In genomic region chr9:127772603-127773002, GRCh38 we compare ENCODE assay signal across 18 cellular contexts. TPM values are rescaled to one million over a fixed set of nuclear protein-coding genes. Genes with fewer than 3 reads are reported as not detected.
"Had no signal": no experiment of that assay in that cellular context is flagged by ENCODE, and none has a peak within 500 bp of the region (broad histone marks: within the 10 kb centered on the region; RNA-seq: fewer than 3 reads in every experiment).

No MANE protein-coding gene starts in this region.

- H3K27ac ChIP-seq: colonic mucosa had no signal

- DNase-seq: activated effector memory CD4-positive, alpha-beta T cell treated with anti-CD3 and anti-CD28 coated beads, Interleukin-2, amount 50 U/mL, for 16 hours; amniotic stem cell; body of pancreas; caudate nucleus; colonic mucosa; heart right ventricle; posterior cingulate gyrus; stimulated activated CD4-positive, alpha-beta T cell treated with anti-CD3 and anti-CD28 coated beads, Interleukin-2, amount 100 ng/mL, for 48 hours; stimulated activated naive B cell treated with anti-CD40 and anti-IgM and Interleukin-4, amounts not matched to agents 10 μg/mL and 1 μg/mL and 100 μg/mL, for 72 hours; T1000; tibial artery had no signal

- ATAC-seq: body of pancreas; gastroesophageal sphincter; heart right ventricle; stimulated activated naive B cell treated with anti-CD40 and anti-IgM and Interleukin-4, amounts not matched to agents 10 μg/mL and 1 μg/mL and 100 μg/mL, for 72 hours had no signal

- H3K27me3 ChIP-seq: body of pancreas, colonic mucosa, heart right ventricle had no signal

- H3K9me3 ChIP-seq: body of pancreas, colonic mucosa, gastroesophageal sphincter, heart right ventricle, tibial artery had no signal

- H3K27me3 Mint-ChIP-seq: activated naive CD4-positive, alpha-beta T cell treated with anti-CD3 and anti-CD28 coated beads, Interleukin-2, amount 50 U/mL, for 24 hours; stimulated activated naive B cell treated with anti-CD40 and anti-IgM and Interleukin-4, amounts not matched to agents 10 μg/mL and 1 μg/mL and 100 μg/mL, for 72 hours had no signal

- H3K9me3 Mint-ChIP-seq: activated naive CD4-positive, alpha-beta T cell treated with anti-CD3 and anti-CD28 coated beads, Interleukin-2, amount 50 U/mL, for 24 hours; stimulated activated naive B cell treated with anti-CD40 and anti-IgM and Interleukin-4, amounts not matched to agents 10 μg/mL and 1 μg/mL and 100 μg/mL, for 72 hours had no signal

- H3K27ac Mint-ChIP-seq: stimulated activated naive B cell treated with anti-CD40 and anti-IgM and Interleukin-4, amounts not matched to agents 10 μg/mL and 1 μg/mL and 100 μg/mL, for 72 hours had no signal

- H3K4me3 Mint-ChIP-seq: activated naive CD4-positive, alpha-beta T cell treated with anti-CD3 and anti-CD28 coated beads, Interleukin-2, amount 50 U/mL, for 24 hours; stimulated activated naive B cell treated with anti-CD40 and anti-IgM and Interleukin-4, amounts not matched to agents 10 μg/mL and 1 μg/mL and 100 μg/mL, for 72 hours had no signal

- H3K4me3 ChIP-seq: body of pancreas, colonic mucosa, gastroesophageal sphincter, heart right ventricle, tibial artery had no signal

- H3K36me3 ChIP-seq: colonic mucosa, gastroesophageal sphincter, tibial artery had no signal

- FAIRE-seq: endometrium, islet of Langerhans, urothelium cell line had no signal

RNA-seq across cellular contexts. Expression of gene TTC16, which starts 56.7 kb away (rescaled TPM):
- total RNA-seq: gastroesophageal sphincter, lung microvascular endothelial cell, skeletal muscle tissue had no signal
